Comparison of ENCODE assay signal across 12 cellular contexts in the genomic region with DNA sequence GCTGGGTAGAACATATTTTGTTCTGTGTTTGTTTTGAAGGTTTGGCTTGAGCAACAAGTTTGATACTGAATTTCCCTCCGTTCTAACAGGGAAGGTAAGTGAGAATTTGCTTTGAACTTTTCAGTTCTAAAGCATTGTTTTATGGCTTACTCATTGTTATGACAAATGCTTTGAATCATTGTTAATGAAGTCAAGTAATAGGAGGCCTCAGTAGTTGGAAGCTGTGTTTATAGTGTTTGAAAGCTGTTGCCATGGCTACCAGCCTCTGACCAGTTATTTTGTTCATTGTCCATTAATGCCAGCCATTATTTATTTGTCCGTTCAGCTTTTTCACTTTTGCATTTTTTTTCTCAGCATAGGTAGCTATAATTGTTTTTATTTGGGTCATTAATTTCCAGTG. TPM values are rescaled to one million over a fixed set of nuclear protein-coding genes. Genes with fewer than 3 reads are reported as not detected.
DNase-seq lines count a peak whose midpoint lies in the region; ATAC-seq and TF ChIP-seq lines count a peak whose summit lies in the region.
"Had no signal": no experiment of that assay in that cellular context is flagged by ENCODE, and none has a peak within 500 bp of the region (broad histone marks: within the 10 kb centered on the region; RNA-seq: fewer than 3 reads in every experiment).

No MANE protein-coding gene starts in this region.

- peaks cover 21% of the 10 kb centered on the region for H3K4me1 Mint-ChIP-seq in activated naive CD8-positive, alpha-beta T cell treated with anti-CD3 and anti-CD28 coated beads, Interleukin-2, amount 50 U/mL, for 24 hours

- H3K36me3 ChIP-seq in osteoblast (ENCODE audit: insufficient read depth, low read length), result no peaks in the 10 kb centered on the region
- H3K36me3 ChIP-seq in OCI-LY7 (ENCODE audit: insufficient read depth, low read length), result peaks cover 6% of the 10 kb centered on the region; the same call in 1 of the 2 replicates
- H3K36me3 ChIP-seq: uterus had no signal

- H3K4me1 ChIP-seq in osteoblast (ENCODE audit: insufficient read depth, low read length) (peaks cover 4% of the 10 kb centered on the region), OCI-LY7 (ENCODE audit: insufficient read depth, low read length, poor library complexity, severe bottlenecking) (no peaks in the 10 kb centered on the region)
- H3K4me1 ChIP-seq: uterus had no signal

- no peak overlapping the region for H2AFZ ChIP-seq in osteoblast (ENCODE audit: low read length)
- no peak overlapping the region for H2AFZ ChIP-seq in OCI-LY7 (ENCODE audit: low read length)

- no peaks in the 10 kb centered on the region for H3K9me3 ChIP-seq in osteoblast (ENCODE audit: low read depth, low read length)
- no peaks in the 10 kb centered on the region for H3K9me3 ChIP-seq in OCI-LY7 (ENCODE audit: low read length)
- H3K9me3 ChIP-seq: uterus had no signal

- no peaks in the 10 kb centered on the region for H3K27me3 Mint-ChIP-seq in activated naive CD8-positive, alpha-beta T cell treated with anti-CD3 and anti-CD28 coated beads, Interleukin-2, amount 50 U/mL, for 24 hours
- H3K27me3 Mint-ChIP-seq: activated naive CD4-positive, alpha-beta T cell treated with anti-CD3 and anti-CD28 coated beads, Interleukin-2, amount 50 U/mL, for 24 hours; naive thymus-derived CD4-positive, alpha-beta T cell had no signal

- DNase-seq in EL (peak; percentile 76), NCI-H774 (lab: John Stamatoyannopoulos, UW) (peak; percentile 55), epithelial cell of proximal tubule (ENCODE audit: low read depth) (peak; percentile 59), osteoblast (ENCODE audit: insufficient read length, low spot score, missing footprints) (no peak), OCI-LY7 (ENCODE audit: low spot score) (no peak)
- no peak for DNase-seq in activated CD8-positive, alpha-beta memory T cell treated with anti-CD3 and anti-CD28 coated beads, Interleukin-2, amount 50 U/mL, for 48 hours
- DNase-seq in activated naive CD8-positive, alpha-beta T cell treated with anti-CD3 and anti-CD28 coated beads, Interleukin-2, amount 50 U/mL, for 24 hours, result no peak
- DNase-seq: activated CD4-positive, CD25-positive, alpha-beta regulatory T cell; naive thymus-derived CD4-positive, alpha-beta T cell had no signal

- H3K79me2 ChIP-seq in osteoblast (ENCODE audit: insufficient read depth, low read length) (no peaks in the 10 kb centered on the region), OCI-LY7 (ENCODE audit: insufficient read depth, low read depth, low read length) (peaks cover 5% of the 10 kb centered on the region; the same call in 1 of the 2 replicates)

- H3K27me3 ChIP-seq in osteoblast (ENCODE audit: insufficient read depth, low read length), result peaks cover 13% of the 10 kb centered on the region
- H3K27me3 ChIP-seq: uterus had no signal

- H4K20me1 ChIP-seq in osteoblast (ENCODE audit: insufficient read depth, low read length), result no peaks in the 10 kb centered on the region
- H4K20me1 ChIP-seq in OCI-LY7 (ENCODE audit: insufficient read depth, low read length), result no peaks in the 10 kb centered on the region

- peaks cover 7% of the 10 kb centered on the region for H3K9me3 Mint-ChIP-seq in activated naive CD8-positive, alpha-beta T cell treated with anti-CD3 and anti-CD28 coated beads, Interleukin-2, amount 50 U/mL, for 24 hours
- H3K9me3 Mint-ChIP-seq: activated naive CD4-positive, alpha-beta T cell treated with anti-CD3 and anti-CD28 coated beads, Interleukin-2, amount 50 U/mL, for 24 hours had no signal

- CTCF ChIA-PET in OCI-LY7 (lab: Charles Lee; ENCODE audit: unreplicated experiment), result no interaction called here

- no peak overlapping the region for H3K4me3 Mint-ChIP-seq in activated naive CD8-positive, alpha-beta T cell treated with anti-CD3 and anti-CD28 coated beads, Interleukin-2, amount 50 U/mL, for 24 hours
- H3K4me3 Mint-ChIP-seq: activated naive CD4-positive, alpha-beta T cell treated with anti-CD3 and anti-CD28 coated beads, Interleukin-2, amount 50 U/mL, for 24 hours; naive thymus-derived CD4-positive, alpha-beta T cell had no signal

- ATAC-seq in activated naive CD8-positive, alpha-beta T cell treated with anti-CD3 and anti-CD28 coated beads, Interleukin-2, amount 50 U/mL, for 24 hours, result no peak
- no peak for ATAC-seq in HG02571 (IDR thresholded peaks at IDR 0.05; ENCODE audit: unreplicated experiment)
- ATAC-seq: naive thymus-derived CD4-positive, alpha-beta T cell had no signal

- peak overlapping the region; percentile 5 for H3K4me2 ChIP-seq in osteoblast (ENCODE audit: insufficient read depth, low read length)
- H3K4me2 ChIP-seq in OCI-LY7 (ENCODE audit: low read length), result no peak overlapping the region

- TF ChIP-seq CTCF in epithelial cell of proximal tubule (conservative IDR thresholded peaks at IDR 0.05; ENCODE audit: low read depth, low read length) (no peak), osteoblast (IDR thresholded peaks at IDR 0.05; ENCODE audit: extremely low read depth, low read depth, low read length) (no peak), OCI-LY7 (conservative IDR thresholded peaks at IDR 0.05; ENCODE audit: low read length) (no peak)

- intact Hi-C loops in OCI-LY7 (cut with micrococcal nuclease; ENCODE audit: unreplicated experiment), result no loop called here

- peak overlapping the region; percentile 58 for H3K27ac ChIP-seq in osteoblast (ENCODE audit: low read depth, low read length)
- no peak overlapping the region for H3K27ac ChIP-seq in OCI-LY7 (ENCODE audit: low read depth, low read length, poor library complexity, severe bottlenecking)
- H3K27ac ChIP-seq: uterus had no signal

- no peak overlapping the region for H3K27ac Mint-ChIP-seq in activated naive CD8-positive, alpha-beta T cell treated with anti-CD3 and anti-CD28 coated beads, Interleukin-2, amount 50 U/mL, for 24 hours
- H3K27ac Mint-ChIP-seq: activated naive CD4-positive, alpha-beta T cell treated with anti-CD3 and anti-CD28 coated beads, Interleukin-2, amount 50 U/mL, for 24 hours; naive thymus-derived CD4-positive, alpha-beta T cell had no signal

- H3K36me3 Mint-ChIP-seq in activated naive CD8-positive, alpha-beta T cell treated with anti-CD3 and anti-CD28 coated beads, Interleukin-2, amount 50 U/mL, for 24 hours (ENCODE audit: low read depth), result peaks cover 14% of the 10 kb centered on the region

- no peak overlapping the region for H3K4me3 ChIP-seq in epithelial cell of proximal tubule (ENCODE audit: low read depth, low read length)
- no peak overlapping the region for H3K4me3 ChIP-seq in osteoblast (ENCODE audit: insufficient read depth, low read length)
- H3K4me3 ChIP-seq in OCI-LY7 (ENCODE audit: low read depth, low read length, poor library complexity, severe bottlenecking), result no peak overlapping the region
- H3K4me3 ChIP-seq: uterus had no signal

- BruUV-seq in OCI-LY7 (replicated peaks; lab: Mats Ljungman, UMichigan), result no TSS peak

- no peaks in the 10 kb centered on the region for H3K9me2 ChIP-seq in OCI-LY7 (ENCODE audit: insufficient read depth, low read length)

- POLR2A ChIA-PET in OCI-LY7 (lab: Charles Lee), result no interaction called here

RNA-seq across cellular contexts. Expression of a gene that starts 14.4 kb away (rescaled TPM):
- total RNA-seq in epithelial cell of proximal tubule, result 4.0 and 6.1 TPM in 2 replicates
- 12.3 and 13.3 TPM in 2 replicates for total RNA-seq in osteoblast
- total RNA-seq in OCI-LY7 (2014; rRNA removed; shearing (Covaris generic)), result 3.7 and 4.8 TPM in 2 replicates
- total RNA-seq in OCI-LY7 (2022), result 4.5 TPM in 2 replicates

Comparison
In these comparisons a context has a peak if more than half of its experiments do, and no peak if none do; other contexts are left out.
1. DNase-seq: peak in EL (single experiment), NCI-H774 (single experiment) and epithelial cell of proximal tubule (single experiment); none in osteoblast (single experiment), activated CD8-positive, alpha-beta memory T cell treated with anti-CD3 and anti-CD28 coated beads, Interleukin-2, amount 50 U/mL, for 48 hours (single experiment), activated naive CD8-positive, alpha-beta T cell treated with anti-CD3 and anti-CD28 coated beads, Interleukin-2, amount 50 U/mL, for 24 hours (single experiment) and OCI-LY7 (single experiment).